In the genomic region with DNA sequence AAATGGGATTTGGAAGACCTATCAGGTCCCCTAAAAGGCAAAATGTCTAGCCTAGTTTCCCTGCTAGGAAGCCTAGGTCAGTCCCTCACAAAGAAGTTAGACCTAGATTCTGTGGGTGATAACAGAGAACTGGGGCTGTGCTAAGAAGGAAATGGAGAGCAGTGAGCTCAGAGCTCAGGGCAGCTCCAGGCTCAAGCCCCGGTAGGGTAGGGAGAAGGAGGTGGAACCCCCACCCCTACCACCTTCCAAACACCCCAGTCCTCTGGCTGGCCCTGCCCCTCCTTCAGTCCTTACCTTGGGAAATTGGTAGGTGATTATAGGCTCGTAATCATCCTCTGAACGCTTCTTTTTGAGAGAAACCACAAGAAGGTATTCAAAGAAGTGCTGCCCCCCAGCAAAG, we compare ENCODE assay signal across 12 cellular contexts. TPM values are rescaled to one million over a fixed set of nuclear protein-coding genes. Genes with fewer than 3 reads are reported as not detected.
DNase-seq lines count a peak whose midpoint lies in the region; ATAC-seq and TF ChIP-seq lines count a peak whose summit lies in the region.
"Had no signal": no experiment of that assay in that cellular context is flagged by ENCODE, and none has a peak within 500 bp of the region (broad histone marks: within the 10 kb centered on the region; RNA-seq: fewer than 3 reads in every experiment).

No MANE protein-coding gene starts in this region.

- H3K27ac ChIP-seq in left ventricle myocardium inferior (replicated peaks) (no peak overlapping the region), upper lobe of left lung (peak overlapping the region; percentile 59 to 93 (median 86))

- no peaks in the 10 kb centered on the region for H3K9me3 Mint-ChIP-seq in activated T-cell treated with anti-CD3 and anti-CD28 coated beads, Interleukin-2, amount 50 U/mL, for 4 hours
- H3K9me3 Mint-ChIP-seq: brain; stimulated activated naive B cell treated with anti-CD40 and anti-IgM and Interleukin-4, amounts not matched to agents 10 μg/mL and 1 μg/mL and 100 μg/mL, for 72 hours had no signal

- H3K36me3 ChIP-seq in left ventricle myocardium inferior = no peaks in the 10 kb centered on the region
- peaks cover 0 to 29% (median 14%) of the 10 kb centered on the region in 4 donors for H3K36me3 ChIP-seq in upper lobe of left lung
- H3K36me3 ChIP-seq in MG63 = no peaks in the 10 kb centered on the region

- intact Hi-C loops in left ventricle myocardium inferior (cut with micrococcal nuclease) (no loop called here), Right ventricle myocardium inferior (cut with DNase I) (no loop called here)

- DNase-seq in left ventricle myocardium inferior (no peak), Right ventricle myocardium inferior (ENCODE audit: missing footprints) (no peak), upper lobe of left lung (no peak), GOT3 (lab: John Stamatoyannopoulos, UW) (no peak), MG63 (no peak)
- no peak for DNase-seq in activated T-cell treated with anti-CD3 and anti-CD28 coated beads, Interleukin-2, amount 50 U/mL, for 4 hours
- DNase-seq: activated CD4-positive, CD25-positive, alpha-beta regulatory T cell treated with anti-CD3 and anti-CD28 coated beads, Interleukin-2, amount 50 U/mL, for 72 hours; NCI-H510A treated with DMSO at 0.1 percent for 48 hours; stimulated activated naive B cell treated with anti-CD40 and anti-IgM and Interleukin-4, amounts not matched to agents 10 μg/mL and 1 μg/mL and 100 μg/mL, for 72 hours had no signal

- H3K4me1 ChIP-seq in left ventricle myocardium inferior (peaks cover 10% of the 10 kb centered on the region), mononuclear cell (ENCODE audit: insufficient read depth, low read length) (peaks cover 94% of the 10 kb centered on the region), upper lobe of left lung (peaks cover 34 to 84% (median 66%) of the 10 kb centered on the region in 4 donors)

- H3K4me3 ChIP-seq in left ventricle myocardium inferior (peak overlapping the region; percentile 29), mononuclear cell (ENCODE audit: low read length) (peak overlapping the region; percentile 55), upper lobe of left lung (peak overlapping the region in 3 of 4 donors; percentile 27 to 46 (median 43)), MG63 (no peak overlapping the region)

- H3K27me3 ChIP-seq in left ventricle myocardium inferior (ENCODE audit: low read depth) (peaks cover 17% of the 10 kb centered on the region), mononuclear cell (ENCODE audit: insufficient read depth, low read length) (no peaks in the 10 kb centered on the region), upper lobe of left lung (no peaks in the 10 kb centered on the region), MG63 (no peaks in the 10 kb centered on the region; the same call in 1 of the 2 replicates)

- ATAC-seq in Right ventricle myocardium inferior = no peak
- ATAC-seq in activated T-cell treated with anti-CD3 and anti-CD28 coated beads, Interleukin-2, amount 50 U/mL, for 4 hours = peak in 1 of 2 donors; percentile 4
- ATAC-seq in upper lobe of left lung (ENCODE audit: low FRiP score in 2 of 2) = no peak
- ATAC-seq in GM21529 (IDR thresholded peaks at IDR 0.05; ENCODE audit: unreplicated experiment) = no peak
- ATAC-seq: stimulated activated naive B cell treated with anti-CD40 and anti-IgM and Interleukin-4, amounts not matched to agents 10 μg/mL and 1 μg/mL and 100 μg/mL, for 72 hours had no signal

- TF ChIP-seq CTCF in left ventricle myocardium inferior (IDR thresholded peaks at IDR 0.05; ENCODE audit: borderline replicate concordance) (no peak), upper lobe of left lung (IDR thresholded peaks at IDR 0.05) (no peak)

- no peak for TF ChIP-seq EP300 in upper lobe of left lung (IDR thresholded peaks at IDR 0.05)

- peaks cover 47% of the 10 kb centered on the region for H3K36me3 Mint-ChIP-seq in activated T-cell treated with anti-CD3 and anti-CD28 coated beads, Interleukin-2, amount 50 U/mL, for 4 hours (ENCODE audit: insufficient read depth)
- H3K36me3 Mint-ChIP-seq: brain had no signal

- H3K27me3 Mint-ChIP-seq in activated T-cell treated with anti-CD3 and anti-CD28 coated beads, Interleukin-2, amount 50 U/mL, for 4 hours (ENCODE audit: low read depth) = no peaks in the 10 kb centered on the region
- H3K27me3 Mint-ChIP-seq: stimulated activated naive B cell treated with anti-CD40 and anti-IgM and Interleukin-4, amounts not matched to agents 10 μg/mL and 1 μg/mL and 100 μg/mL, for 72 hours had no signal

- 79 to 87% methylated on average over 3 of the region's 3 CpGs for WGBS in upper lobe of left lung, 2 donors

- H3K9me3 ChIP-seq in left ventricle myocardium inferior (replicated peaks) (no peaks in the 10 kb centered on the region), mononuclear cell (ENCODE audit: low read depth, low read length) (no peaks in the 10 kb centered on the region), upper lobe of left lung (no peaks in the 10 kb centered on the region), MG63 (no peaks in the 10 kb centered on the region)

- peak overlapping the region; percentile 100 for H3K4me3 Mint-ChIP-seq in activated T-cell treated with anti-CD3 and anti-CD28 coated beads, Interleukin-2, amount 50 U/mL, for 4 hours
- H3K4me3 Mint-ChIP-seq: brain had no signal

- peaks cover 70% of the 10 kb centered on the region for H3K4me1 Mint-ChIP-seq in activated T-cell treated with anti-CD3 and anti-CD28 coated beads, Interleukin-2, amount 50 U/mL, for 4 hours (ENCODE audit: low read depth)
- H3K4me1 Mint-ChIP-seq: brain had no signal

- TF ChIP-seq POLR2A in upper lobe of left lung (IDR thresholded peaks at IDR 0.05) = no peak

RNA-seq across cellular contexts. Expression of gene DENND2D, which starts 1.1 kb away (rescaled TPM):
- total RNA-seq in left ventricle myocardium inferior = 1.8 TPM
- 3.5 TPM for total RNA-seq in Right ventricle myocardium inferior
- 100 to 1,000 TPM; 127 to 158 (median 134) TPM for total RNA-seq in activated T-cell treated with anti-CD3 and anti-CD28 coated beads, Interleukin-2, amount 50 U/mL, for 4 hours
- total RNA-seq in mononuclear cell = 49.5 TPM
- total RNA-seq in upper lobe of left lung = 100 to 1,000 TPM in 1 of 6 donors, 10 to 100 TPM in 5; 44.4 to 154 (median 64.8) TPM
- total RNA-seq in MG63 (2014; rRNA removed; shearing (Covaris generic); ENCODE audit: low replicate concordance) = 2.6 and 4.7 TPM in 2 replicates

RNA-seq across cellular contexts. Expression of gene CHI3L2, which starts 28.2 kb away (rescaled TPM):
- 1.1 TPM for total RNA-seq in left ventricle myocardium inferior
- 7.5 TPM for total RNA-seq in Right ventricle myocardium inferior
- 1 to 10 TPM; 1.2 to 2.3 (median 1.8) TPM for total RNA-seq in activated T-cell treated with anti-CD3 and anti-CD28 coated beads, Interleukin-2, amount 50 U/mL, for 4 hours
- total RNA-seq in mononuclear cell = 12.9 TPM
- 100 to 1,000 TPM in 1 of 6 donors, 10 to 100 TPM in 4, 1 to 10 TPM in 1; 2.1 to 115 (median 21.3) TPM for total RNA-seq in upper lobe of left lung
- total RNA-seq in MG63 (2014; rRNA removed; shearing (Covaris generic); ENCODE audit: low replicate concordance) = 1.6 and 3.2 TPM in 2 replicates

RNA-seq across cellular contexts. Expression of gene CEPT1, which starts 59.3 kb away (rescaled TPM):
- 14.0 TPM for total RNA-seq in left ventricle myocardium inferior
- 15.5 TPM for total RNA-seq in Right ventricle myocardium inferior
- 10 to 100 TPM; 24.1 to 33.5 (median 31.5) TPM for total RNA-seq in activated T-cell treated with anti-CD3 and anti-CD28 coated beads, Interleukin-2, amount 50 U/mL, for 4 hours
- 48.9 TPM for total RNA-seq in mononuclear cell
- total RNA-seq in upper lobe of left lung = 10 to 100 TPM; 27.2 to 71.7 (median 35.3) TPM
- total RNA-seq in MG63 (2014; rRNA removed; shearing (Covaris generic); ENCODE audit: low replicate concordance) = 37.0 and 55.6 TPM in 2 replicates

RNA-seq across cellular contexts. Expression of gene DRAM2, which starts 59.4 kb away (rescaled TPM):
- total RNA-seq in left ventricle myocardium inferior (33.0 TPM), Right ventricle myocardium inferior (37.1 TPM), mononuclear cell (89.8 TPM), upper lobe of left lung (10 to 100 TPM; 16.1 to 56.9 (median 40.3) TPM)
- 10 to 100 TPM; 10.7 to 12.8 (median 12.6) TPM for total RNA-seq in activated T-cell treated with anti-CD3 and anti-CD28 coated beads, Interleukin-2, amount 50 U/mL, for 4 hours
- total RNA-seq in MG63 (2014; rRNA removed; shearing (Covaris generic); ENCODE audit: low replicate concordance) = 56.9 and 73.4 TPM in 2 replicates
